Comparison of ENCODE assay signal across 1 cellular context in the genomic region with DNA sequence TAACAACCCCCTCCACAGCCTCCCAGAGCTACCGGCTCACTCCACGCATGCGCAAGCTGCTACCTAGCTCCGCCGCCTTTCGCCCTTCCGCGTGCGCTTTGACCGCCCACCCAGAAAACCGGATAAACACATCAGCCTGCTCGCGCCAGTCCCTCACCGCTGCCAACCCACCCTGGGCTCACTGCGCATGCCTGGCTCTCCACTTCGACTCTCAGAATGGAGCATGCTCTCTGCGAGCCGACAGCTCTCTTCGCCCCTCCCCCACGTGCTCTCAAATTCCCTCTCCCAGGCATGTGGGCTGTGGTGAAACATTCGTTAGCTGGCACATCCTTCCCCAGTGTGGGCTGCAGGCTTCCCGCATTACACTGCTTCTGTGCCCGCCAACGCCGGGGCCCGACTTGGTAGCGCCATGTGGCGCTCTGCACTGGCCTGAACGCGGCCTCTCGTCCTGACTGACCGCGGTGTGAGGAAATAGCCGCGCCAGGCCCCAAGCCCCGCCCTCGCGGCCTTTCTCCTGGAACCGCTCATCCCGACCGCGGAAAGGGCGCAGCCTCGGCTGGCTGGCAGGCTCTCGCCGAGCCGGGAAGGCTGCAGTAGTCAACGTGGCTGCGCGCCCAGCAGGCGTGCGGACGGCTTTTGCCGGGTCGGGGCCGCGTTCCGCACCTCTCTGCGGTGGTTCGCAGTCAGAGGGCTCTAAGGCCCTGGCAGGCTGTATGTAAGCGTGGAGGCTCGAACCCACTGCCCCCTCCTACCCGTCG.
A peak's percentile ranks its signal among the peaks of the same experiment; 100 is the strongest.
TF ChIP-seq lines count a peak whose summit lies in the region.

No MANE protein-coding gene starts in this region.

TF ChIP-seq in HCT116, 20 proteins besides CTCF, POLR2A, EP300 and RAD21 (continued from another document):
- TF ChIP-seq, protein P1, sequence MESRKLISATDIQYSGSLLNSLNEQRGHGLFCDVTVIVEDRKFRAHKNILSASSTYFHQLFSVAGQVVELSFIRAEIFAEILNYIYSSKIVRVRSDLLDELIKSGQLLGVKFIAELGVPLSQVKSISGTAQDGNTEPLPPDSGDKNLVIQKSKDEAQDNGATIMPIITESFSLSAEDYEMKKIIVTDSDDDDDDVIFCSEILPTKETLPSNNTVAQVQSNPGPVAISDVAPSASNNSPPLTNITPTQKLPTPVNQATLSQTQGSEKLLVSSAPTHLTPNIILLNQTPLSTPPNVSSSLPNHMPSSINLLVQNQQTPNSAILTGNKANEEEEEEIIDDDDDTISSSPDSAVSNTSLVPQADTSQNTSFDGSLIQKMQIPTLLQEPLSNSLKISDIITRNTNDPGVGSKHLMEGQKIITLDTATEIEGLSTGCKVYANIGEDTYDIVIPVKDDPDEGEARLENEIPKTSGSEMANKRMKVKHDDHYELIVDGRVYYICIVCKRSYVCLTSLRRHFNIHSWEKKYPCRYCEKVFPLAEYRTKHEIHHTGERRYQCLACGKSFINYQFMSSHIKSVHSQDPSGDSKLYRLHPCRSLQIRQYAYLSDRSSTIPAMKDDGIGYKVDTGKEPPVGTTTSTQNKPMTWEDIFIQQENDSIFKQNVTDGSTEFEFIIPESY (IDR thresholded peaks at IDR 0.05; ENCODE audit: extremely low read depth, insufficient replicate concordance, low read length) = peak; percentile 56
- no peak for TF ChIP-seq EZH2 (IDR thresholded peaks at IDR 0.05)
- TF ChIP-seq YY1 (IDR thresholded peaks at IDR 0.05; ENCODE audit: extremely low read depth, insufficient replicate concordance, low read depth, low read length) = peak; percentile 50
- TF ChIP-seq EZH2phosphoT487 (IDR thresholded peaks at IDR 0.05; ENCODE audit: borderline replicate concordance) = no peak
- peak; percentile 47 for TF ChIP-seq TCF7L2 (IDR thresholded peaks at IDR 0.05; ENCODE audit: borderline replicate concordance, extremely low read depth, insufficient read depth, insufficient read length)
